Comparison of ENCODE assay signal across 8 cellular contexts in genomic region chr16:17578921-17579876, GRCh38.
DNase-seq lines count a peak whose midpoint lies in the region; TF ChIP-seq lines count a peak whose summit lies in the region.

No MANE protein-coding gene starts in this region.

- H3K9me2 ChIP-seq in Loucy (replicated peaks; ENCODE audit: low read depth, low read length): no peaks in the 10 kb centered on the region

- peak; percentile 74 for DNase-seq in GM04504 (ENCODE audit: low read depth)
- DNase-seq in T-helper 2 cell: peak in 3 of 5 experiments; percentile 22 to 55 (median 34)
- peak; percentile 89 for DNase-seq in astrocyte of the hippocampus (ENCODE audit: low read depth, low spot score)
- DNase-seq in iPS DF 19.7 (ENCODE audit: low read depth, low spot score): peak; percentile 81
- peak; percentile 32 for DNase-seq in smooth muscle cell of the brain vasculature (ENCODE audit: low read depth, low spot score)
- no peak for DNase-seq in NCI-H1048 (lab: John Stamatoyannopoulos, UW)
- no peak for DNase-seq in cerebellar nuclear complex (lab: John Stamatoyannopoulos, UW)

- no peaks in the 10 kb centered on the region for H3K9me3 ChIP-seq in Loucy (ENCODE audit: insufficient read depth, low read depth, low read length)

- H3K4me3 ChIP-seq in Loucy (ENCODE audit: low read length, poor library complexity, severe bottlenecking): peak overlapping the region; percentile 31

- no peaks in the 10 kb centered on the region for H4K20me1 ChIP-seq in Loucy (ENCODE audit: insufficient read depth, low read length, poor library complexity, severe bottlenecking)

- H3K36me3 ChIP-seq in Loucy (ENCODE audit: insufficient read depth, low read length): no peaks in the 10 kb centered on the region

- no peaks in the 10 kb centered on the region for H3K79me2 ChIP-seq in Loucy (ENCODE audit: insufficient read depth, low read length)

- peak overlapping the region; percentile 69 for H2AFZ ChIP-seq in Loucy (ENCODE audit: low read length)

- H3K9ac ChIP-seq in Loucy (ENCODE audit: low read depth, low read length, poor library complexity, severe bottlenecking): peak overlapping the region; percentile 9

- H3K27me3 ChIP-seq in Loucy (ENCODE audit: insufficient read depth, low read length, poor library complexity, severe bottlenecking): no peaks in the 10 kb centered on the region

- H3F3A ChIP-seq in Loucy (ENCODE audit: low read depth): no peaks in the 10 kb centered on the region

- peak; percentile 93 for TF ChIP-seq CTCF in Loucy (conservative IDR thresholded peaks at IDR 0.05; ENCODE audit: low read length)

- H3K4me1 ChIP-seq in Loucy (ENCODE audit: insufficient read depth, low read length, poor library complexity, severe bottlenecking): peaks cover 16% of the 10 kb centered on the region

- peak overlapping the region; percentile 64 for H3K4me2 ChIP-seq in Loucy (ENCODE audit: low read depth, low read length, poor library complexity, severe bottlenecking)

Comparison
In these comparisons a context has a peak if more than half of its experiments do, and no peak if none do; other contexts are left out.
1. DNase-seq: peak in GM04504 (single experiment), T-helper 2 cell (3 of 5), astrocyte of the hippocampus (single experiment), iPS DF 19.7 (single experiment) and smooth muscle cell of the brain vasculature (single experiment); none in NCI-H1048 (single experiment) and cerebellar nuclear complex (0 of 2).